In the genomic region with DNA sequence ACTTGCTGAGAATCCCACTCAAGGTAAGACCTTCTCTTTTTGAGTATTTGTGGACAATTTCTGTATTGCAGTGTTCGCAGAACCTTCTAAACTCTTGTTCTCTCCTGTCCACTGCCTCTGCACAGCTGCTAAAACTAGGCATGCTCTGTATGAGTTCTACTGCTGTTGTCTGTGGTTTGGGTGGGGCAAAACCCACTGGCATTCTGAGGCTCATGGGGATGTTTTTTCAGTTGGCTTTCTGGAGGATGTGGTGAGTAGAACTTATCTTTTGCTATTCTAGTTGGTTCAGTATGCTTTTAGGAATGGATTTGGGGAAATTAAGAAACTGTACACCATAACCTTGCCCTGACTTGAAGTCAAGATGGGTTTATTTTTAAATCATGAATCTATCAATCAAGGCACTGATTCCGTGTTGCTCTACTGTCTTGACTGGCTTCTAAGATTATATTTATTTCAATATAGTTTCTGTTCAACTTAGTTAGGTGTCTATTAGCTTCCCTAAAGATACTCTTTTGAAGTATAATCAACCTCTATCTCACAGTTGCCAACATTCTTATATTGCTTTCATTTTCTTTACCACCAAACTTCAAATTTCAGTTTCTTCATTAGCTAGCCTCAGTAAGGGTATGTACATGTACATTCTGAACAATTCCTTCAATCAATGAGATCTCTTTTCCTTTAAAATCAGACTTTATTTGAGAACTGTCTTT, we compare ENCODE assay signal across 9 cellular contexts. TPM values are rescaled to one million over a fixed set of nuclear protein-coding genes. Genes with fewer than 3 reads are reported as not detected.
DNase-seq lines count a peak whose midpoint lies in the region; ATAC-seq, FAIRE-seq and TF ChIP-seq lines count a peak whose summit lies in the region.
"Had no signal": no experiment of that assay in that cellular context is flagged by ENCODE, and none has a peak within 500 bp of the region (broad histone marks: within the 10 kb centered on the region; RNA-seq: fewer than 3 reads in every experiment).

No MANE protein-coding gene starts in this region.

- no peak for TF ChIP-seq EP300 in GM12878 (IDR thresholded peaks at IDR 0.05; ENCODE audit: borderline replicate concordance in 1 of 2, control insufficient read depth in 1 of 2, low read depth in 2 of 2, low read length in 2 of 2)

- H3K27ac Mint-ChIP-seq in T-helper 2 cell treated with Interferon-gamma antibody and Interleukin-4, amounts not matched to agents 5 μg/mL and 100 μg/mL, for 36 hours, result peak overlapping the region; percentile 96

- H3K4me1 ChIP-seq in ACC112 (ENCODE audit: control insufficient read depth, insufficient read depth, low read length, unreplicated experiment) (peaks cover 22% of the 10 kb centered on the region), GM12878 (ENCODE audit: control insufficient read depth, insufficient read depth, low read length) (no peaks in the 10 kb centered on the region)

- ATAC-seq in HG03342 (IDR thresholded peaks at IDR 0.05; ENCODE audit: unreplicated experiment) (peak; percentile 72), GM12878 (peak; percentile 58)

- CTCF ChIA-PET in GM12878 (lab: Yijun Ruan, JAX), result interaction anchor here (1.1 kb wide), 1 partner anchor 54 kb away, joined by 3 read pairs; no protein-coding TSS in a partner anchor

- peak overlapping the region; percentile 88 for H3K4me3 Mint-ChIP-seq in T-helper 2 cell treated with Interferon-gamma antibody and Interleukin-4, amounts not matched to agents 5 μg/mL and 100 μg/mL, for 36 hours

- peaks cover 53% of the 10 kb centered on the region for H3K36me3 Mint-ChIP-seq in T-helper 2 cell treated with Interferon-gamma antibody and Interleukin-4, amounts not matched to agents 5 μg/mL and 100 μg/mL, for 36 hours (ENCODE audit: low read depth)

- H3K36me3 ChIP-seq in ACC112 (ENCODE audit: insufficient read depth, low read length), result peaks cover 22% of the 10 kb centered on the region
- H3K36me3 ChIP-seq in GM12878 (ENCODE audit: control insufficient read depth in 2 of 2, insufficient read depth in 2 of 2, low read length in 1 of 2), result no peaks in the 10 kb centered on the region

- WGBS in GM12878 (ENCODE audit: insufficient coverage, insufficient replicate concordance, low lambda C conversion rate, missing lambda C conversion rate), result 0% methylated on average over 2 of the region's 2 CpGs

- peak; percentile 30 for DNase-seq in GM19240 (ENCODE audit: insufficient read length, low spot score)
- peak; percentile 66 for DNase-seq in T-helper 2 cell treated with Interferon-gamma antibody and Interleukin-4, amounts not matched to agents 5 μg/mL and 100 μg/mL, for 36 hours (ENCODE audit: low spot score)
- DNase-seq in GM12878 (ENCODE audit: low read depth, low spot score), result peak; percentile 45
- DNase-seq in smooth muscle cell of the brain vasculature (ENCODE audit: low read depth, low spot score), result peak; percentile 53
- DNase-seq in hippocampal formation (lab: John Stamatoyannopoulos, UW), result no peak
- DNase-seq in SK-N-DZ (ENCODE audit: low spot score), result no peak

- peaks cover 42% of the 10 kb centered on the region for H3K4me1 Mint-ChIP-seq in T-helper 2 cell treated with Interferon-gamma antibody and Interleukin-4, amounts not matched to agents 5 μg/mL and 100 μg/mL, for 36 hours (ENCODE audit: low read depth)

- H3K27ac ChIP-seq in ACC112 (ENCODE audit: low read depth, low read length) (peak overlapping the region; percentile 78), GM12878 (ENCODE audit: control insufficient read depth, insufficient read depth) (no peak overlapping the region)

- H3K79me2 ChIP-seq in ACC112 (ENCODE audit: control insufficient read depth, insufficient read depth, low read length, unreplicated experiment) (peaks cover 39% of the 10 kb centered on the region), GM12878 (ENCODE audit: control insufficient read depth, insufficient read depth, low read length) (no peaks in the 10 kb centered on the region)

- TF ChIP-seq RAD21 in GM12878 (IDR thresholded peaks at IDR 0.05; ENCODE audit: insufficient read depth, low read depth, low read length), result no peak

- TF ChIP-seq CTCF in GM12878 (IDR thresholded peaks at IDR 0.05 in 2 of 3, conservative IDR thresholded peaks at IDR 0.05 in 1 of 3; ENCODE audit: control insufficient read depth in 2 of 3, extremely low read depth in 1 of 3, insufficient read depth in 1 of 3, low read depth in 3 of 3, low read length in 3 of 3), result no peak

- peaks cover 51% of the 10 kb centered on the region for H3K9me3 Mint-ChIP-seq in T-helper 2 cell treated with Interferon-gamma antibody and Interleukin-4, amounts not matched to agents 5 μg/mL and 100 μg/mL, for 36 hours

- no peak; the same call in 1 of the 2 replicates for TF ChIP-seq POLR2A in GM12878 (IDR thresholded peaks at IDR 0.05; ENCODE audit: low read depth, low read length)

- SMC1A ChIA-PET in GM12878 (lab: Charles Lee; ENCODE audit: uncharacterized antibody, unreplicated experiment), result no interaction called here

- H3K4me2 ChIP-seq in GM12878 (ENCODE audit: control insufficient read depth, insufficient read depth), result peak overlapping the region; percentile 13; the same call in 1 of the 2 replicates

- in situ Hi-C loops in GM12878 (cut with MboI), result no loop called here

- no TSS peak for BruUV-seq in GM12878 (replicated peaks; lab: Mats Ljungman, UMichigan)

- peak overlapping the region; percentile 86 for H3K4me3 ChIP-seq in ACC112 (ENCODE audit: low read depth, low read length)
- H3K4me3 ChIP-seq in GM12878, result no peak overlapping the region

- RAD21 ChIA-PET in GM12878 (lab: Charles Lee; ENCODE audit: unreplicated experiment), result no interaction called here

- intact Hi-C loops in GM12878 (cut with micrococcal nuclease; ENCODE audit: unreplicated experiment), result no loop called here

- no peak overlapping the region for H3K9ac ChIP-seq in GM12878 (ENCODE audit: control insufficient read depth, insufficient read depth, low read length)

- POLR2A ChIA-PET in GM12878 (lab: Charles Lee), result no interaction called here

- H3K27me3 ChIP-seq in ACC112 (ENCODE audit: insufficient read depth, low read length) (no peaks in the 10 kb centered on the region), GM12878 (replicated peaks in 1 of 2; ENCODE audit: control insufficient read depth in 2 of 2, insufficient read depth in 2 of 2, low read length in 1 of 2) (no peaks in the 10 kb centered on the region)

- no peak for FAIRE-seq in GM12878 (lab: Jason Lieb, UNC)
- FAIRE-seq: G401.6 had no signal

- H4K20me1 ChIP-seq in GM12878 (ENCODE audit: control insufficient read depth, insufficient read depth), result no peaks in the 10 kb centered on the region

- no peaks in the 10 kb centered on the region; the same call in 2 of the 3 replicates for H3K9me3 ChIP-seq in GM12878 (replicated peaks; ENCODE audit: control insufficient read depth, insufficient read depth, low read length)

- no peaks in the 10 kb centered on the region for H3K27me3 Mint-ChIP-seq in T-helper 2 cell treated with Interferon-gamma antibody and Interleukin-4, amounts not matched to agents 5 μg/mL and 100 μg/mL, for 36 hours (ENCODE audit: low read depth)

- H2AFZ ChIP-seq in ACC112 (ENCODE audit: low read length, unreplicated experiment), result peak overlapping the region; percentile 72
- H2AFZ ChIP-seq in GM12878 (ENCODE audit: control insufficient read depth, low read depth, low read length), result no peak overlapping the region

TF ChIP-seq in GM12878, 131 proteins besides CTCF, POLR2A, EP300 and RAD21 (continues in another document):
- no peak for TF ChIP-seq BCL11A (IDR thresholded peaks at IDR 0.05; ENCODE audit: low read depth, low read length)
- TF ChIP-seq NR2C1 (IDR thresholded peaks at IDR 0.05), result no peak
- no peak for TF ChIP-seq ZSCAN29 (IDR thresholded peaks at IDR 0.05)
- no peak for TF ChIP-seq SIX5 (IDR thresholded peaks at IDR 0.05; ENCODE audit: low read depth, low read length, severe bottlenecking)
- TF ChIP-seq PAX8 (IDR thresholded peaks at IDR 0.05), result no peak
- TF ChIP-seq, protein P1, sequence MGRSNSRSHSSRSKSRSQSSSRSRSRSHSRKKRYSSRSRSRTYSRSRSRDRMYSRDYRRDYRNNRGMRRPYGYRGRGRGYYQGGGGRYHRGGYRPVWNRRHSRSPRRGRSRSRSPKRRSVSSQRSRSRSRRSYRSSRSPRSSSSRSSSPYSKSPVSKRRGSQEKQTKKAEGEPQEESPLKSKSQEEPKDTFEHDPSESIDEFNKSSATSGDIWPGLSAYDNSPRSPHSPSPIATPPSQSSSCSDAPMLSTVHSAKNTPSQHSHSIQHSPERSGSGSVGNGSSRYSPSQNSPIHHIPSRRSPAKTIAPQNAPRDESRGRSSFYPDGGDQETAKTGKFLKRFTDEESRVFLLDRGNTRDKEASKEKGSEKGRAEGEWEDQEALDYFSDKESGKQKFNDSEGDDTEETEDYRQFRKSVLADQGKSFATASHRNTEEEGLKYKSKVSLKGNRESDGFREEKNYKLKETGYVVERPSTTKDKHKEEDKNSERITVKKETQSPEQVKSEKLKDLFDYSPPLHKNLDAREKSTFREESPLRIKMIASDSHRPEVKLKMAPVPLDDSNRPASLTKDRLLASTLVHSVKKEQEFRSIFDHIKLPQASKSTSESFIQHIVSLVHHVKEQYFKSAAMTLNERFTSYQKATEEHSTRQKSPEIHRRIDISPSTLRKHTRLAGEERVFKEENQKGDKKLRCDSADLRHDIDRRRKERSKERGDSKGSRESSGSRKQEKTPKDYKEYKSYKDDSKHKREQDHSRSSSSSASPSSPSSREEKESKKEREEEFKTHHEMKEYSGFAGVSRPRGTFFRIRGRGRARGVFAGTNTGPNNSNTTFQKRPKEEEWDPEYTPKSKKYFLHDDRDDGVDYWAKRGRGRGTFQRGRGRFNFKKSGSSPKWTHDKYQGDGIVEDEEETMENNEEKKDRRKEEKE (IDR thresholded peaks at IDR 0.05), result no peak
- TF ChIP-seq SREBF2 (IDR thresholded peaks at IDR 0.05; ENCODE audit: low read length), result no peak

RNA-seq across cellular contexts. Expression of a gene that starts 25.0 kb away (rescaled TPM):
- total RNA-seq in GM12878 (2013; cell fraction: nucleolus; rRNA removed), result 26.1 and 34.1 TPM in 2 replicates
- 6.0 and 7.7 TPM in 2 replicates for total RNA-seq in GM12878 (2014; rRNA removed)
- total RNA-seq in GM12878 (2014; rRNA removed; fragmentation: Illumina TruSeq; extraction: Trizol), result 7.6 and 8.5 TPM in 2 replicates
- 10.6 and 11.2 TPM in 2 replicates for total RNA-seq in GM12878 (2021)
- 2.7 TPM for polyA plus RNA-seq in GM12878 (2011; ENCODE audit: low read depth)
- polyA plus RNA-seq in GM12878 (2011; rRNA removed), result 12.1 and 24.0 TPM in 2 replicates
- 4.2 and 5.5 TPM in 2 replicates for polyA plus RNA-seq in GM12878 (2011; cell fraction: cytosol; rRNA removed)
- 4.9 and 5.5 TPM in 2 replicates for polyA plus RNA-seq in GM12878 (2011; cell fraction: nucleus; rRNA removed)
- polyA plus RNA-seq in GM12878 (2012), result 5.5 and 9.4 TPM in 2 replicates
- polyA plus RNA-seq in GM12878 (2014; fragmentation: Illumina TruSeq; extraction: Trizol), result 5.8 and 8.6 TPM in 2 replicates
- polyA plus RNA-seq in GM12878 (2014; fragmentation: Nextera tagmentation; extraction: Ambion mirVana), result 1 to 10 TPM; 1.6 to 2.7 TPM
- polyA plus RNA-seq in GM12878 (2014; rRNA removed), result 5.2 and 6.0 TPM in 2 replicates
- polyA plus RNA-seq in GM12878 (2016; fragmentation: Nextera tagmentation; extraction: Ambion mirVana), result 10 to 100 TPM; 16.9 to 25.0 TPM
- polyA minus RNA-seq in GM12878 (2011; rRNA and poly(A)+ RNA removed), result 6.7 and 9.4 TPM in 2 replicates
- polyA minus RNA-seq in GM12878 (2011; cell fraction: cytosol; rRNA and poly(A)+ RNA removed), result 2.7 and 4.4 TPM in 2 replicates
- 9.2 and 18.4 TPM in 2 replicates for polyA minus RNA-seq in GM12878 (2011; cell fraction: nucleus; rRNA and poly(A)+ RNA removed)
- polyA plus RNA-seq in SK-N-DZ (2014; cell fraction: cytosol; rRNA removed), result 16.8 and 30.5 TPM in 2 replicates
- polyA plus RNA-seq in SK-N-DZ (2014; cell fraction: nucleus; rRNA removed), result 14.3 and 17.2 TPM in 2 replicates

Comparison
In these comparisons a context has a peak if more than half of its experiments do, and no peak if none do; other contexts are left out.
1. DNase-seq: peak in GM19240 (single experiment), T-helper 2 cell treated with Interferon-gamma antibody and Interleukin-4, amounts not matched to agents 5 μg/mL and 100 μg/mL, for 36 hours (single experiment), GM12878 (single experiment) and smooth muscle cell of the brain vasculature (single experiment); none in hippocampal formation (0 of 2) and SK-N-DZ (single experiment).